In the genomic region with DNA sequence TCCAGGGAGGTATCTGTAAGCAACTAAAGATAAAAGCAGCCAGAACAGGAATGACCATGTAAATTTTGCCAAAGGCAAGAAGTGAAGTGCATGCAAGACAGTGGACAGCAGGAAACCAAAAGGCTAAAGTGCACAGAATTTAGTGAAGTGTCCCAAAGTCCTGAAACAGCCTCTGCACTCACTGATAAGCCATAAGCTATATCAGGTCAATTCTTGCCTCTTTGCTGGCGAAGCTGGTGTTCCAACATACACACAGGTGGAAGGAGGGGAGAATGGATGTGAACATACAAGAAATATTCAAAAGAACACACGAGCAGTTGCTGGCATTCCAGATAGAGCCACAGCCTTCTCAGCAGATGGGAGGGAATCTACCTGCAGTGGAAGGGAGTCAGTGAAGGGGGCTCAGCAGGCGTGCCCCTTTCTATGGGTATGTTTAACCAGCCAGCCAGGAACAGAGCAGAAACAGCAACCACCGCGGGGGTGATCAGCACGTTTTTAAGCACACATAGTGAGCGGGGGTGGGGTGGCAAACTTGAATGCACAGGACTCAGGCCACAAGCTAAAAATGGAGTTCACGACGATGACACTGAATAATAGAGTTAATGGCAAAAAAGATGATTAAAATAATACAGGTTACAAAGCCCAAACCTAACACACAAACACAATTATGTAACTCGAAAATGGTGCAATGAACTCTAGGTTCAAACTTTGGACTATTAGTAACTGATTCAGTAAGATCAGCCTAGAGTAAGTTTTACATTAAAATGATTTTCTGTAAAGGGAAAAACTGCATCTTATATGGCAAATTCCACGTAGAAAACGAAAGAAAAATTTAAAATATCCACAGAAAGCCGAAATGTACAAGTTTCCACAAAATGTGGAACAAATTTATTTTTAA, we compare ENCODE assay signal across 8 cellular contexts. TPM values are rescaled to one million over a fixed set of nuclear protein-coding genes. Genes with fewer than 3 reads are reported as not detected.
A peak's percentile ranks its signal among the peaks of the same experiment; 100 is the strongest.
DNase-seq lines count a peak whose midpoint lies in the region; TF ChIP-seq lines count a peak whose summit lies in the region.

No MANE protein-coding gene starts in this region.

- peak overlapping the region; percentile 77 for H3K27ac Mint-ChIP-seq in activated CD4-positive, alpha-beta memory T cell treated with anti-CD3 and anti-CD28 coated beads, Interleukin-2, amount 10 ng/mL, durations not matched to agents 7 days and 5 days

- H3K4me1 ChIP-seq in neuron (ENCODE audit: insufficient read depth, low read length): peaks cover 19% of the 10 kb centered on the region

- peaks cover 36% of the 10 kb centered on the region for H3K4me1 Mint-ChIP-seq in activated CD4-positive, alpha-beta memory T cell treated with anti-CD3 and anti-CD28 coated beads, Interleukin-2, amount 10 ng/mL, durations not matched to agents 7 days and 5 days

- peak overlapping the region; percentile 86 for H3K4me3 ChIP-seq in AG10803 (ENCODE audit: low read length)
- peak overlapping the region; percentile 92 for H3K4me3 ChIP-seq in fibroblast of mammary gland (ENCODE audit: control insufficient read depth, low read depth, low read length)
- H3K4me3 ChIP-seq in neuron (ENCODE audit: low read length): peak overlapping the region; percentile 79

- CTCF ChIA-PET in activated CD4-positive, alpha-beta memory T cell treated with anti-CD3 and anti-CD28 coated beads, Interleukin-2, amount 10 ng/mL, durations not matched to agents 7 days and 5 days (lab: Charles Lee): no interaction called here

- peaks cover 20% of the 10 kb centered on the region for H3K36me3 ChIP-seq in neuron (ENCODE audit: insufficient read depth, low read length)

- peaks cover under 1% of the 10 kb centered on the region for H3K27me3 ChIP-seq in neuron (ENCODE audit: insufficient read depth, low read length)

- peak overlapping the region; percentile 82 for H3K4me3 Mint-ChIP-seq in activated CD4-positive, alpha-beta memory T cell treated with anti-CD3 and anti-CD28 coated beads, Interleukin-2, amount 10 ng/mL, durations not matched to agents 7 days and 5 days

- peaks cover 2% of the 10 kb centered on the region for H3K9me3 ChIP-seq in neuron (ENCODE audit: low read length)

- H2AFZ ChIP-seq in neuron (ENCODE audit: low read depth, low read length): peak overlapping the region; percentile 95

- no peaks in the 10 kb centered on the region for H3K27me3 Mint-ChIP-seq in activated CD4-positive, alpha-beta memory T cell treated with anti-CD3 and anti-CD28 coated beads, Interleukin-2, amount 10 ng/mL, durations not matched to agents 7 days and 5 days

- peaks cover 42% of the 10 kb centered on the region for H3K36me3 Mint-ChIP-seq in activated CD4-positive, alpha-beta memory T cell treated with anti-CD3 and anti-CD28 coated beads, Interleukin-2, amount 10 ng/mL, durations not matched to agents 7 days and 5 days (ENCODE audit: low read depth)

- POLR2A ChIA-PET in activated CD4-positive, alpha-beta memory T cell treated with anti-CD3 and anti-CD28 coated beads, Interleukin-2, amount 10 ng/mL, durations not matched to agents 7 days and 5 days (lab: Charles Lee): interaction anchor here (0.6 to 5.8 kb wide), 2 partner anchors 114 to 1296 kb away, joined by 3 to 49 read pairs; a partner anchor contains a TSS

- DNase-seq in AG10803 (ENCODE audit: low read depth) (no peak), HUDEP-2 (lab: John Stamatoyannopoulos, UW; ENCODE audit: unreplicated experiment in 76 of 76) (peak in 66 of 76 experiments; percentile 20 to 80 (median 52)), fibroblast of mammary gland (ENCODE audit: low read depth) (peak; percentile 25), HT-29 (ENCODE audit: low spot score) (no peak), pons (ENCODE audit: low spot score) (no peak), NCI-H2107 treated with DMSO at 0.1 percent for 48 hours (lab: John Stamatoyannopoulos, UW; ENCODE audit: unreplicated experiment) (no peak)
- peak; percentile 24 for DNase-seq in activated CD4-positive, alpha-beta memory T cell treated with anti-CD3 and anti-CD28 coated beads, Interleukin-2, amount 10 ng/mL, durations not matched to agents 7 days and 5 days

- TF ChIP-seq CTCF in AG10803 (conservative IDR thresholded peaks at IDR 0.05; ENCODE audit: low read length): no peak
- TF ChIP-seq CTCF in fibroblast of mammary gland (conservative IDR thresholded peaks at IDR 0.05; ENCODE audit: control insufficient read depth, insufficient read depth, low read depth, low read length): no peak

- peaks cover 4% of the 10 kb centered on the region for H3K9me3 Mint-ChIP-seq in activated CD4-positive, alpha-beta memory T cell treated with anti-CD3 and anti-CD28 coated beads, Interleukin-2, amount 10 ng/mL, durations not matched to agents 7 days and 5 days

RNA-seq across cellular contexts. Expression of a gene that starts 1.2 kb away (rescaled TPM):
- total RNA-seq in activated CD4-positive, alpha-beta memory T cell treated with anti-CD3 and anti-CD28 coated beads, Interleukin-2, amount 10 ng/mL, durations not matched to agents 7 days and 5 days: 10 to 100 TPM; 35.5 to 37.2 TPM
- total RNA-seq in HT-29 (2014; rRNA removed; shearing (Covaris generic)): 0.10 and 2.0 TPM in 2 replicates

RNA-seq across cellular contexts. Expression of a gene that starts 55.3 kb away (rescaled TPM):
- total RNA-seq in activated CD4-positive, alpha-beta memory T cell treated with anti-CD3 and anti-CD28 coated beads, Interleukin-2, amount 10 ng/mL, durations not matched to agents 7 days and 5 days: not detected
- not detected in 2 replicates for total RNA-seq in HT-29 (2014; rRNA removed; shearing (Covaris generic))

Comparison
In these comparisons a context has a peak if more than half of its experiments do, and no peak if none do; other contexts are left out.
1. DNase-seq: peak in HUDEP-2 (66 of 76), activated CD4-positive, alpha-beta memory T cell treated with anti-CD3 and anti-CD28 coated beads, Interleukin-2, amount 10 ng/mL, durations not matched to agents 7 days and 5 days (single experiment) and fibroblast of mammary gland (single experiment); none in AG10803 (single experiment), HT-29 (single experiment), pons (single experiment) and NCI-H2107 treated with DMSO at 0.1 percent for 48 hours (single experiment).
2. RNA of a gene that starts 1.2 kb away (total RNA-seq): 35.5 to 37.2 TPM in activated CD4-positive, alpha-beta memory T cell treated with anti-CD3 and anti-CD28 coated beads, Interleukin-2, amount 10 ng/mL, durations not matched to agents 7 days and 5 days; 0.10 to 2.0 TPM in HT-29; every median in the first group is over 10 times any median in the second.
3. Peak in every context shown above with its lines, with median percentiles within 50 percentile points of each other: H3K4me3 ChIP-seq.